Comparison of ENCODE assay signal across 1 cellular context in the genomic region with DNA sequence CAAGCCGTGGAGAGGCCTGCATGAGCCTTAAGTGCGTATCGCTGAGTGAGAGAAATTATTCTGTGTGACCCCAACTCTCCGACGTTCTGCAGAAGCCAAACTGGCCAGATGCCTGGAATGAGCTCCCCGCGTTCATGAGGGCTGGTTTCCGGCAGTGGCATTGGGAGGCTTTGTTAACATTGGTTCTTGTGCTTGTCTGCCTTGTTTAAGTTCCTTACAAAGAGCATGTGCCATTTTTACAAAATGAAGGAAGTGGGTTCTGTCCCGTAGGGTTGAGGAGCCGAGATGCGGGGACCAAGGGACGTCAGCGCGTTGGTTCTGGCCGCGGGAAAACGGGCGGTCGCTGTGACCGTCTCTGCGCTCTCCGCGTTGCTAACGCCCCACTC.
TF ChIP-seq lines count a peak whose summit lies in the region.

No MANE protein-coding gene starts in this region.

TF ChIP-seq in H1, 55 proteins besides CTCF, POLR2A, EP300 and RAD21:
- no peak for TF ChIP-seq USF2 (IDR thresholded peaks at IDR 0.05; ENCODE audit: low read length)
- TF ChIP-seq MAX (IDR thresholded peaks at IDR 0.05), result 0 out of 2 replicates have a peak, but pooled peaks have one; percentile 12
- TF ChIP-seq, protein P1, sequence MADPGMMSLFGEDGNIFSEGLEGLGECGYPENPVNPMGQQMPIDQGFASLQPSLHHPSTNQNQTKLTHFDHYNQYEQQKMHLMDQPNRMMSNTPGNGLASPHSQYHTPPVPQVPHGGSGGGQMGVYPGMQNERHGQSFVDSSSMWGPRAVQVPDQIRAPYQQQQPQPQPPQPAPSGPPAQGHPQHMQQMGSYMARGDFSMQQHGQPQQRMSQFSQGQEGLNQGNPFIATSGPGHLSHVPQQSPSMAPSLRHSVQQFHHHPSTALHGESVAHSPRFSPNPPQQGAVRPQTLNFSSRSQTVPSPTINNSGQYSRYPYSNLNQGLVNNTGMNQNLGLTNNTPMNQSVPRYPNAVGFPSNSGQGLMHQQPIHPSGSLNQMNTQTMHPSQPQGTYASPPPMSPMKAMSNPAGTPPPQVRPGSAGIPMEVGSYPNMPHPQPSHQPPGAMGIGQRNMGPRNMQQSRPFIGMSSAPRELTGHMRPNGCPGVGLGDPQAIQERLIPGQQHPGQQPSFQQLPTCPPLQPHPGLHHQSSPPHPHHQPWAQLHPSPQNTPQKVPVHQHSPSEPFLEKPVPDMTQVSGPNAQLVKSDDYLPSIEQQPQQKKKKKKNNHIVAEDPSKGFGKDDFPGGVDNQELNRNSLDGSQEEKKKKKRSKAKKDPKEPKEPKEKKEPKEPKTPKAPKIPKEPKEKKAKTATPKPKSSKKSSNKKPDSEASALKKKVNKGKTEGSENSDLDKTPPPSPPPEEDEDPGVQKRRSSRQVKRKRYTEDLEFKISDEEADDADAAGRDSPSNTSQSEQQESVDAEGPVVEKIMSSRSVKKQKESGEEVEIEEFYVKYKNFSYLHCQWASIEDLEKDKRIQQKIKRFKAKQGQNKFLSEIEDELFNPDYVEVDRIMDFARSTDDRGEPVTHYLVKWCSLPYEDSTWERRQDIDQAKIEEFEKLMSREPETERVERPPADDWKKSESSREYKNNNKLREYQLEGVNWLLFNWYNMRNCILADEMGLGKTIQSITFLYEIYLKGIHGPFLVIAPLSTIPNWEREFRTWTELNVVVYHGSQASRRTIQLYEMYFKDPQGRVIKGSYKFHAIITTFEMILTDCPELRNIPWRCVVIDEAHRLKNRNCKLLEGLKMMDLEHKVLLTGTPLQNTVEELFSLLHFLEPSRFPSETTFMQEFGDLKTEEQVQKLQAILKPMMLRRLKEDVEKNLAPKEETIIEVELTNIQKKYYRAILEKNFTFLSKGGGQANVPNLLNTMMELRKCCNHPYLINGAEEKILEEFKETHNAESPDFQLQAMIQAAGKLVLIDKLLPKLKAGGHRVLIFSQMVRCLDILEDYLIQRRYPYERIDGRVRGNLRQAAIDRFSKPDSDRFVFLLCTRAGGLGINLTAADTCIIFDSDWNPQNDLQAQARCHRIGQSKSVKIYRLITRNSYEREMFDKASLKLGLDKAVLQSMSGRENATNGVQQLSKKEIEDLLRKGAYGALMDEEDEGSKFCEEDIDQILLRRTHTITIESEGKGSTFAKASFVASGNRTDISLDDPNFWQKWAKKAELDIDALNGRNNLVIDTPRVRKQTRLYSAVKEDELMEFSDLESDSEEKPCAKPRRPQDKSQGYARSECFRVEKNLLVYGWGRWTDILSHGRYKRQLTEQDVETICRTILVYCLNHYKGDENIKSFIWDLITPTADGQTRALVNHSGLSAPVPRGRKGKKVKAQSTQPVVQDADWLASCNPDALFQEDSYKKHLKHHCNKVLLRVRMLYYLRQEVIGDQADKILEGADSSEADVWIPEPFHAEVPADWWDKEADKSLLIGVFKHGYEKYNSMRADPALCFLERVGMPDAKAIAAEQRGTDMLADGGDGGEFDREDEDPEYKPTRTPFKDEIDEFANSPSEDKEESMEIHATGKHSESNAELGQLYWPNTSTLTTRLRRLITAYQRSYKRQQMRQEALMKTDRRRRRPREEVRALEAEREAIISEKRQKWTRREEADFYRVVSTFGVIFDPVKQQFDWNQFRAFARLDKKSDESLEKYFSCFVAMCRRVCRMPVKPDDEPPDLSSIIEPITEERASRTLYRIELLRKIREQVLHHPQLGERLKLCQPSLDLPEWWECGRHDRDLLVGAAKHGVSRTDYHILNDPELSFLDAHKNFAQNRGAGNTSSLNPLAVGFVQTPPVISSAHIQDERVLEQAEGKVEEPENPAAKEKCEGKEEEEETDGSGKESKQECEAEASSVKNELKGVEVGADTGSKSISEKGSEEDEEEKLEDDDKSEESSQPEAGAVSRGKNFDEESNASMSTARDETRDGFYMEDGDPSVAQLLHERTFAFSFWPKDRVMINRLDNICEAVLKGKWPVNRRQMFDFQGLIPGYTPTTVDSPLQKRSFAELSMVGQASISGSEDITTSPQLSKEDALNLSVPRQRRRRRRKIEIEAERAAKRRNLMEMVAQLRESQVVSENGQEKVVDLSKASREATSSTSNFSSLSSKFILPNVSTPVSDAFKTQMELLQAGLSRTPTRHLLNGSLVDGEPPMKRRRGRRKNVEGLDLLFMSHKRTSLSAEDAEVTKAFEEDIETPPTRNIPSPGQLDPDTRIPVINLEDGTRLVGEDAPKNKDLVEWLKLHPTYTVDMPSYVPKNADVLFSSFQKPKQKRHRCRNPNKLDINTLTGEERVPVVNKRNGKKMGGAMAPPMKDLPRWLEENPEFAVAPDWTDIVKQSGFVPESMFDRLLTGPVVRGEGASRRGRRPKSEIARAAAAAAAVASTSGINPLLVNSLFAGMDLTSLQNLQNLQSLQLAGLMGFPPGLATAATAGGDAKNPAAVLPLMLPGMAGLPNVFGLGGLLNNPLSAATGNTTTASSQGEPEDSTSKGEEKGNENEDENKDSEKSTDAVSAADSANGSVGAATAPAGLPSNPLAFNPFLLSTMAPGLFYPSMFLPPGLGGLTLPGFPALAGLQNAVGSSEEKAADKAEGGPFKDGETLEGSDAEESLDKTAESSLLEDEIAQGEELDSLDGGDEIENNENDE (IDR thresholded peaks at IDR 0.05; ENCODE audit: insufficient replicate concordance, low read length), result no peak
- peak; percentile 45; the same call in 1 of the 2 replicates for TF ChIP-seq SUZ12 (IDR thresholded peaks at IDR 0.05; ENCODE audit: low read length)
